In the genomic region with DNA sequence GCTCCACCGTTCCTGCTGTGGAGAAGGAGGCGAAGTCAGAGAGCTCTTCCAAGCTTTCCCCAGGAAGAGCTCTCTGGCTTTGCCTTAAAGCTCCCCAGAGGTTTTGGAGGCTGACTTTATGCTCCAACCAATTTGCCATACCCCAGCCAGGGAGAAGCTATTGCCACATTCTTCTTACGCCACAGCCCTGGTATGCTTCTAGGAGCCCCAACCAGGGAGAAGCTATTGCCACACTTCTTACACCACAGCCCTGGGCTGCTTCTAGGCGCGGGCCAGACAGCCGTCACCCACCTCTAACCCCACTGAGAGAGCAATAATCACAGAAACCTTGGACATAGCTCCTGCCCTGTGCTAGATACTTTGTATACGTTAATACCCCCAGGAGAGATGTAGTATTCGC, we compare ENCODE assay signal across 18 cellular contexts. TPM values are rescaled to one million over a fixed set of nuclear protein-coding genes. Genes with fewer than 3 reads are reported as not detected.
DNase-seq lines count a peak whose midpoint lies in the region; ATAC-seq and TF ChIP-seq lines count a peak whose summit lies in the region.
"Had no signal": no experiment of that assay in that cellular context is flagged by ENCODE, and none has a peak within 500 bp of the region (broad histone marks: within the 10 kb centered on the region; RNA-seq: fewer than 3 reads in every experiment).

No MANE protein-coding gene starts in this region.

- intact Hi-C loops in left lung (cut with DNase I) = no loop called here

- no peak for TF ChIP-seq CTCF in AG09319 (IDR thresholded peaks at IDR 0.05; ENCODE audit: low read depth, low read length)
- no peak for TF ChIP-seq CTCF in HFFc6 (IDR thresholded peaks at IDR 0.05)
- TF ChIP-seq CTCF in left lung (IDR thresholded peaks at IDR 0.05) = no peak

- H3K4me3 Mint-ChIP-seq in HFFc6 (no peak overlapping the region), T-cell (peak overlapping the region in 2 of 3 donors; percentile 21 to 71)

- H3K4me3 ChIP-seq in left lung = no peak overlapping the region
- H3K4me3 ChIP-seq: SJCRH30 had no signal

- H3K27ac Mint-ChIP-seq in HFFc6 (no peak overlapping the region; the same call in 1 of the 2 replicates), T-cell (no peak overlapping the region)
- H3K27ac Mint-ChIP-seq: activated CD4-positive, alpha-beta T cell treated with anti-CD3 and anti-CD28 coated beads, Interleukin-2, amount 10 ng/mL, durations not matched to agents 24 days and 14 days; activated T-helper 2 cell treated with anti-CD3 and anti-CD28 coated beads, Interferon-gamma antibody, Interleukin-2, Interleukin-4, amounts not matched to agents 10 μg/mL and 5 μg/mL and 100 μg/mL, durations not matched to agents 14 hours and 24 hours and 36 hours had no signal

- peak overlapping the region in 1 of 2 donors; percentile 33 for H3K27ac ChIP-seq in left lung
- H3K27ac ChIP-seq: SJCRH30 had no signal

- POLR2A ChIA-PET in T-cell (lab: Charles Lee) = interaction anchor here in 1 of 2 donors (0.6 kb wide), 1 partner anchor 20 kb away, joined by 4 read pairs; no protein-coding TSS in a partner anchor

- peaks cover 16 to 23% of the 10 kb centered on the region in 2 donors for H3K27me3 ChIP-seq in left lung
- H3K27me3 ChIP-seq: SJCRH30 had no signal

- no peaks in the 10 kb centered on the region for H3K36me3 ChIP-seq in left lung
- H3K36me3 ChIP-seq: uterus had no signal

- peaks cover 20 to 46% of the 10 kb centered on the region in 2 donors for H3K4me1 ChIP-seq in left lung

- no peaks in the 10 kb centered on the region for H3K36me3 Mint-ChIP-seq in HFFc6 (ENCODE audit: low read depth)
- H3K36me3 Mint-ChIP-seq in T-cell = no peaks in the 10 kb centered on the region
- H3K36me3 Mint-ChIP-seq: CD4-positive, alpha-beta memory T cell had no signal

- H3K27me3 Mint-ChIP-seq in HFFc6 (ENCODE audit: insufficient read depth) (peaks cover 22% of the 10 kb centered on the region), T-cell (peaks cover 32 to 51% of the 10 kb centered on the region in 2 donors)

- DNase-seq in AG09319 (ENCODE audit: extremely low read depth, low read depth) (peak; percentile 60), HFFc6 (peak; percentile 52), T-cell (no peak), left lung (no peak), HT-29 (ENCODE audit: low spot score) (no peak), NCI-H1930 (lab: John Stamatoyannopoulos, UW) (no peak)
- DNase-seq in activated CD4-positive, alpha-beta T cell treated with anti-CD3 and anti-CD28 coated beads, Interleukin-2, amount 50 U/mL, for 48 hours = no peak
- DNase-seq: activated CD4-positive, alpha-beta T cell treated with anti-CD3 and anti-CD28 coated beads, Interleukin-2, amount 10 ng/mL, durations not matched to agents 24 days and 14 days; CD4-positive, alpha-beta memory T cell; kidney glomerular epithelial cell; NCI-H526; stimulated activated CD4-positive, alpha-beta T cell treated with anti-CD3 and anti-CD28 coated beads, Interleukin-12 subunit alpha, Interleukin-12 subunit beta, amount 100 ng/mL, for 4 hours; uterus had no signal

- ATAC-seq in T-cell (replicated peaks in 1 of 4) = no peak
- ATAC-seq in left lung = peak; percentile 3
- ATAC-seq in HG03039 (IDR thresholded peaks at IDR 0.05; ENCODE audit: unreplicated experiment) = no peak

- CTCF ChIA-PET in T-cell (lab: Charles Lee) = interaction anchor here (0.7 to 3.4 kb wide), 5 partner anchors 52 to 354 kb away, joined by 3 to 17 read pairs (median 4); no protein-coding TSS in a partner anchor

- H3K9me3 Mint-ChIP-seq in HFFc6 (no peaks in the 10 kb centered on the region), T-cell (no peaks in the 10 kb centered on the region)
- H3K9me3 Mint-ChIP-seq: activated CD4-positive, alpha-beta T cell treated with anti-CD3 and anti-CD28 coated beads, Interleukin-2, amount 10 ng/mL, durations not matched to agents 24 days and 14 days; activated T-helper 2 cell treated with anti-CD3 and anti-CD28 coated beads, Interferon-gamma antibody, Interleukin-2, Interleukin-4, amounts not matched to agents 10 μg/mL and 5 μg/mL and 100 μg/mL, durations not matched to agents 14 hours and 24 hours and 36 hours; nephron had no signal

- no peaks in the 10 kb centered on the region for H3K9me3 ChIP-seq in left lung
- H3K9me3 ChIP-seq: SJCRH30, uterus had no signal

- H3K4me1 Mint-ChIP-seq in HFFc6 (ENCODE audit: low read depth) (peaks cover 36% of the 10 kb centered on the region), T-cell (peaks cover 18 to 30% (median 27%) of the 10 kb centered on the region in 3 donors)

RNA-seq across cellular contexts. Expression of a gene that starts 1.0 kb away (rescaled TPM):
- total RNA-seq in HFFc6 (2021; fragmentation: NEBNext Ultra II Directional; extraction: Animal tissue kit (Norgen Biotek cat#: 25700)) = under 1 TPM in 4 of 6 experiments, not detected in 2; 0.11 to 0.21 (median 0.16) TPM
- not detected for total RNA-seq in T-cell
- total RNA-seq in left lung = under 1 TPM; 0.58 to 0.65 TPM
- total RNA-seq in HT-29 (2014; rRNA removed; shearing (Covaris generic)) = 0.15 and 0.16 TPM in 2 replicates
- total RNA-seq: activated CD4-positive, alpha-beta T cell treated with anti-CD3 and anti-CD28 coated beads, Interleukin-2, amount 10 ng/mL, durations not matched to agents 24 days and 14 days; activated T-helper 2 cell treated with anti-CD3 and anti-CD28 coated beads, Interferon-gamma antibody, Interleukin-2, Interleukin-4, amounts not matched to agents 10 μg/mL and 5 μg/mL and 100 μg/mL, durations not matched to agents 14 hours and 24 hours and 36 hours; CD4-positive, alpha-beta memory T cell; chondrocyte had no signal

RNA-seq across cellular contexts. Expression of a gene that starts 14.3 kb away (rescaled TPM):
- total RNA-seq in HFFc6 (2021; fragmentation: NEBNext Ultra II Directional; extraction: Animal tissue kit (Norgen Biotek cat#: 25700)) = under 1 TPM in 1 of 6 experiments, not detected in 5; 0.14 TPM
- total RNA-seq in T-cell (not detected), left lung (under 1 TPM in 1 of 2 donors, not detected in 1; 0.29 TPM)
- total RNA-seq in HT-29 (2014; rRNA removed; shearing (Covaris generic)) = not detected in 2 replicates
- total RNA-seq: CD4-positive, alpha-beta memory T cell; chondrocyte; uterus had no signal

RNA-seq across cellular contexts. Expression of a gene that starts 18.3 kb away (rescaled TPM):
- 10 to 100 TPM; 67.2 to 83.6 (median 74.2) TPM for total RNA-seq in HFFc6 (2021; fragmentation: NEBNext Ultra II Directional; extraction: Animal tissue kit (Norgen Biotek cat#: 25700))
- total RNA-seq in T-cell (10 to 100 TPM; 37.2 to 41.1 (median 38.7) TPM), left lung (10 to 100 TPM; 48.7 to 53.4 TPM)
- total RNA-seq in HT-29 (2014; rRNA removed; shearing (Covaris generic)) = 28.6 and 32.5 TPM in 2 replicates

Comparison
In these comparisons a context has a peak if more than half of its experiments do, and no peak if none do; other contexts are left out.
1. DNase-seq: peak in AG09319 (single experiment) and HFFc6 (single experiment); none in T-cell (0 of 34), left lung (0 of 2), HT-29 (single experiment), activated CD4-positive, alpha-beta T cell treated with anti-CD3 and anti-CD28 coated beads, Interleukin-2, amount 50 U/mL, for 48 hours (0 of 2) and NCI-H1930 (0 of 2).